ENCODE assay signal across 14 cellular contexts in genomic region chr16:85498607-85499006, GRCh38.
A peak's percentile ranks its signal among the peaks of the same experiment; 100 is the strongest.
DNase-seq lines count a peak whose midpoint lies in the region; ATAC-seq and TF ChIP-seq lines count a peak whose summit lies in the region.
"Had no signal": no experiment of that assay in that cellular context is flagged by ENCODE, and none has a peak within 500 bp of the region (broad histone marks: within the 10 kb centered on the region; RNA-seq: fewer than 3 reads in every experiment).

No MANE protein-coding gene starts in this region.

- peak; percentile 27 to 47 for ATAC-seq in activated CD4-positive, CD25-positive, alpha-beta regulatory T cell treated with anti-CD3 and anti-CD28 coated beads, Interleukin-2, amount 50 U/mL, for 24 hours
- ATAC-seq in activated naive CD8-positive, alpha-beta T cell treated with anti-CD3 and anti-CD28 coated beads, Interleukin-2, amount 50 U/mL, for 24 hours, result peak; percentile 52
- peak; percentile 88 for ATAC-seq in stimulated activated memory B cell treated with anti-CD40 and anti-IgM and Interleukin-4, amounts not matched to agents 10 μg/mL and 1 μg/mL and 100 μg/mL, for 72 hours
- no peak for ATAC-seq in GM21360 (IDR thresholded peaks at IDR 0.05; ENCODE audit: unreplicated experiment)

- DNase-seq in activated CD4-positive, CD25-positive, alpha-beta regulatory T cell treated with anti-CD3 and anti-CD28 coated beads, Interleukin-2, amount 50 U/mL, for 72 hours, result no peak
- DNase-seq in KBM-7, result peak; percentile 25
- no peak for DNase-seq in activated naive CD8-positive, alpha-beta T cell treated with anti-CD3 and anti-CD28 coated beads, Interleukin-2, amount 50 U/mL, for 24 hours
- DNase-seq in suprapubic skin (ENCODE audit: low spot score in 2 of 2), result no peak
- DNase-seq in foreskin fibroblast, result no peak
- DNase-seq: activated CD8-positive, alpha-beta memory T cell treated with anti-CD3 and anti-CD28 coated beads, Interleukin-2, amount 50 U/mL, for 48 hours; NCI-H1105; T-helper 9 cell had no signal

- in situ Hi-C loops in KBM-7 (cut with MboI; ENCODE audit: low pct_unique_long_range_greater_than_20kb, low sequenced_read_pairs), result no loop called here

- H3K36me3 Mint-ChIP-seq in activated naive CD8-positive, alpha-beta T cell treated with anti-CD3 and anti-CD28 coated beads, Interleukin-2, amount 50 U/mL, for 24 hours (ENCODE audit: low read depth), result no peaks in the 10 kb centered on the region
- no peaks in the 10 kb centered on the region for H3K36me3 Mint-ChIP-seq in stimulated activated memory B cell treated with anti-CD40 and anti-IgM and Interleukin-4, amounts not matched to agents 10 μg/mL and 1 μg/mL and 100 μg/mL, for 72 hours

- no peaks in the 10 kb centered on the region for H3K9me3 Mint-ChIP-seq in activated naive CD8-positive, alpha-beta T cell treated with anti-CD3 and anti-CD28 coated beads, Interleukin-2, amount 50 U/mL, for 24 hours
- no peaks in the 10 kb centered on the region for H3K9me3 Mint-ChIP-seq in stimulated activated memory B cell treated with anti-CD40 and anti-IgM and Interleukin-4, amounts not matched to agents 10 μg/mL and 1 μg/mL and 100 μg/mL, for 72 hours

- H3K4me1 Mint-ChIP-seq in activated naive CD8-positive, alpha-beta T cell treated with anti-CD3 and anti-CD28 coated beads, Interleukin-2, amount 50 U/mL, for 24 hours, result peaks cover 2% of the 10 kb centered on the region
- H3K4me1 Mint-ChIP-seq in stimulated activated memory B cell treated with anti-CD40 and anti-IgM and Interleukin-4, amounts not matched to agents 10 μg/mL and 1 μg/mL and 100 μg/mL, for 72 hours, result peaks cover 12% of the 10 kb centered on the region

- no peak for TF ChIP-seq CTCF in suprapubic skin (IDR thresholded peaks at IDR 0.05)
- TF ChIP-seq CTCF in foreskin fibroblast (IDR thresholded peaks at IDR 0.05; ENCODE audit: low read depth, low read length), result no peak

- H3K4me3 Mint-ChIP-seq in activated naive CD8-positive, alpha-beta T cell treated with anti-CD3 and anti-CD28 coated beads, Interleukin-2, amount 50 U/mL, for 24 hours, result no peak overlapping the region
- no peak overlapping the region for H3K4me3 Mint-ChIP-seq in stimulated activated memory B cell treated with anti-CD40 and anti-IgM and Interleukin-4, amounts not matched to agents 10 μg/mL and 1 μg/mL and 100 μg/mL, for 72 hours

- no peaks in the 10 kb centered on the region for H3K27me3 Mint-ChIP-seq in activated naive CD8-positive, alpha-beta T cell treated with anti-CD3 and anti-CD28 coated beads, Interleukin-2, amount 50 U/mL, for 24 hours
- H3K27me3 Mint-ChIP-seq in stimulated activated memory B cell treated with anti-CD40 and anti-IgM and Interleukin-4, amounts not matched to agents 10 μg/mL and 1 μg/mL and 100 μg/mL, for 72 hours, result peaks cover 18% of the 10 kb centered on the region

- no peaks in the 10 kb centered on the region for H3K27me3 ChIP-seq in suprapubic skin
- H3K27me3 ChIP-seq: ascending aorta, testis had no signal

- no peaks in the 10 kb centered on the region for H3K36me3 ChIP-seq in suprapubic skin
- H3K36me3 ChIP-seq: ascending aorta had no signal

- no peak for TF ChIP-seq EP300 in suprapubic skin (IDR thresholded peaks at IDR 0.05)

- H3K27ac Mint-ChIP-seq in activated naive CD8-positive, alpha-beta T cell treated with anti-CD3 and anti-CD28 coated beads, Interleukin-2, amount 50 U/mL, for 24 hours, result no peak overlapping the region
- no peak overlapping the region for H3K27ac Mint-ChIP-seq in stimulated activated memory B cell treated with anti-CD40 and anti-IgM and Interleukin-4, amounts not matched to agents 10 μg/mL and 1 μg/mL and 100 μg/mL, for 72 hours

- WGBS in suprapubic skin, result 88% methylated on average over 7 of the region's 8 CpGs

- TF ChIP-seq POLR2A in suprapubic skin (IDR thresholded peaks at IDR 0.05), result no peak

- no peak overlapping the region for H3K27ac ChIP-seq in suprapubic skin
- H3K27ac ChIP-seq: ascending aorta, testis had no signal

- H3K9me3 ChIP-seq in suprapubic skin, result no peaks in the 10 kb centered on the region
- H3K9me3 ChIP-seq: ascending aorta, testis had no signal

- H3K4me3 ChIP-seq in suprapubic skin, result no peak overlapping the region
- H3K4me3 ChIP-seq in foreskin fibroblast (ENCODE audit: low read depth in 1 of 2, low read length in 2 of 2), result no peak overlapping the region
- H3K4me3 ChIP-seq: ascending aorta, lung, testis had no signal

- H3K4me1 ChIP-seq in suprapubic skin, result no peaks in the 10 kb centered on the region
- H3K4me1 ChIP-seq: ascending aorta had no signal
